1 cellular context compared by ENCODE assay signal in genomic region chr6:40714576-40715500, GRCh38.
TF ChIP-seq lines count a peak whose summit lies in the region.

No MANE protein-coding gene starts in this region.

TF ChIP-seq in HepG2, 621 proteins besides CTCF, POLR2A, EP300 and RAD21 (continued from another document and continues in another):
- TF ChIP-seq ZHX1 (CRISPR knock-in tag; IDR thresholded peaks at IDR 0.05; ENCODE audit: low read depth) (peak; percentile 68; the same call in 1 of the 2 replicates), ZBTB46 (CRISPR knock-in tag; IDR thresholded peaks at IDR 0.05; ENCODE audit: borderline replicate concordance) (no peak), MAZ (IDR thresholded peaks at IDR 0.05; ENCODE audit: borderline replicate concordance, low read depth, low read length) (no peak), MAZ (CRISPR knock-in tag; IDR thresholded peaks at IDR 0.05; ENCODE audit: low read depth) (no peak), ATM (IDR thresholded peaks at IDR 0.05; ENCODE audit: borderline replicate concordance) (no peak), TEF (CRISPR knock-in tag; IDR thresholded peaks at IDR 0.05) (no peak), CEBPB (IDR thresholded peaks at IDR 0.05; ENCODE audit: borderline replicate concordance, low read depth, low read length) (peak; percentile 63), FOXJ3 (CRISPR knock-in tag; IDR thresholded peaks at IDR 0.05; ENCODE audit: borderline replicate concordance) (peak; percentile 67; the same call in 1 of the 2 replicates), YEATS2 (CRISPR knock-in tag; IDR thresholded peaks at IDR 0.05; ENCODE audit: borderline replicate concordance) (no peak), TFAP4 (IDR thresholded peaks at IDR 0.05; ENCODE audit: borderline replicate concordance, low read depth) (peak; percentile 53; the same call in 1 of the 2 replicates), CREB1 (IDR thresholded peaks at IDR 0.05) (peak; percentile 85), CREB1 (CRISPR knock-in tag; IDR thresholded peaks at IDR 0.05) (peak; percentile 38; the same call in 1 of the 2 replicates), THAP8 (CRISPR knock-in tag; IDR thresholded peaks at IDR 0.05; ENCODE audit: borderline replicate concordance) (no peak), ZNF576 (CRISPR knock-in tag; IDR thresholded peaks at IDR 0.05) (no peak), DRAP1 (CRISPR knock-in tag; IDR thresholded peaks at IDR 0.05) (0 out of 2 replicates have a peak, but pooled peaks have one; percentile 33), IKZF4 (CRISPR knock-in tag; IDR thresholded peaks at IDR 0.05; ENCODE audit: borderline replicate concordance, low read depth, not compliant biosample characterization) (no peak), KLF13 (CRISPR knock-in tag; IDR thresholded peaks at IDR 0.05) (no peak), FOSL2 (CRISPR knock-in tag; IDR thresholded peaks at IDR 0.05) (peak; percentile 96), NFKB2 (CRISPR knock-in tag; IDR thresholded peaks at IDR 0.05; ENCODE audit: borderline replicate concordance) (no peak), JUNB (CRISPR knock-in tag; IDR thresholded peaks at IDR 0.05; ENCODE audit: borderline replicate concordance) (peak; percentile 82; the same call in 1 of the 2 replicates), XBP1 (CRISPR knock-in tag; IDR thresholded peaks at IDR 0.05) (no peak), DMAP1 (CRISPR knock-in tag; IDR thresholded peaks at IDR 0.05) (no peak), ZNF546 (CRISPR knock-in tag; conservative IDR thresholded peaks at IDR 0.05) (no peak), ZNF713 (CRISPR knock-in tag; IDR thresholded peaks at IDR 0.05) (no peak), ZNF331 (CRISPR knock-in tag; IDR thresholded peaks at IDR 0.05) (peak; percentile 89), TOE1 (CRISPR knock-in tag; IDR thresholded peaks at IDR 0.05) (no peak), ZNF562 (CRISPR knock-in tag; IDR thresholded peaks at IDR 0.05; ENCODE audit: borderline replicate concordance) (no peak), ARHGAP35 (CRISPR knock-in tag; IDR thresholded peaks at IDR 0.05; ENCODE audit: borderline replicate concordance) (no peak), ZNF205 (CRISPR knock-in tag; IDR thresholded peaks at IDR 0.05) (peak; percentile 48; the same call in 1 of the 2 replicates), MTA3 (CRISPR knock-in tag; IDR thresholded peaks at IDR 0.05) (no peak), ZNF563 (CRISPR knock-in tag; IDR thresholded peaks at IDR 0.05) (no peak), ZNF564 (CRISPR knock-in tag; IDR thresholded peaks at IDR 0.05) (no peak), ZBTB3 (CRISPR knock-in tag; IDR thresholded peaks at IDR 0.05; ENCODE audit: borderline replicate concordance, low read depth) (no peak), ZNF703 (CRISPR knock-in tag; IDR thresholded peaks at IDR 0.05; ENCODE audit: borderline replicate concordance) (no peak), MIER2 (CRISPR knock-in tag; IDR thresholded peaks at IDR 0.05) (0 out of 2 replicates have a peak, but pooled peaks have one; percentile 58), ZBTB1 (CRISPR knock-in tag; IDR thresholded peaks at IDR 0.05; ENCODE audit: borderline replicate concordance) (no peak), CREB3 (CRISPR knock-in tag; IDR thresholded peaks at IDR 0.05) (no peak), SNAI1 (CRISPR knock-in tag; IDR thresholded peaks at IDR 0.05; ENCODE audit: borderline replicate concordance) (no peak), NONO (IDR thresholded peaks at IDR 0.05) (no peak), NONO (CRISPR knock-in tag; conservative IDR thresholded peaks at IDR 0.05) (peak; percentile 77; the same call in 1 of the 2 replicates), SP1 (IDR thresholded peaks at IDR 0.05) (no peak), SP1 (CRISPR knock-in tag; IDR thresholded peaks at IDR 0.05) (no peak), ZKSCAN1 (IDR thresholded peaks at IDR 0.05; ENCODE audit: low read length) (no peak), CEBPZ (IDR thresholded peaks at IDR 0.05; ENCODE audit: low read length) (no peak), FOXP4 (CRISPR knock-in tag; IDR thresholded peaks at IDR 0.05) (peak; percentile 91), ZNF256 (CRISPR knock-in tag; conservative IDR thresholded peaks at IDR 0.05) (no peak), BORCS8-MEF2B (CRISPR knock-in tag; IDR thresholded peaks at IDR 0.05) (no peak), ZBTB37 (CRISPR knock-in tag; IDR thresholded peaks at IDR 0.05) (no peak), ZSCAN9 (CRISPR knock-in tag; IDR thresholded peaks at IDR 0.05; ENCODE audit: borderline replicate concordance) (peak; percentile 99), MYNN (CRISPR knock-in tag; IDR thresholded peaks at IDR 0.05; ENCODE audit: low read depth) (no peak), SIN3A (IDR thresholded peaks at IDR 0.05; ENCODE audit: borderline replicate concordance, low read depth, low read length) (no peak), GATA4 (IDR thresholded peaks at IDR 0.05; ENCODE audit: borderline replicate concordance, low read depth) (no peak), HHEX (CRISPR knock-in tag; IDR thresholded peaks at IDR 0.05) (peak; percentile 94), FOXP1 (IDR thresholded peaks at IDR 0.05) (peak; percentile 42; the same call in 1 of the 2 replicates), FOXP1 (CRISPR knock-in tag; IDR thresholded peaks at IDR 0.05) (peak; percentile 91)
